ENCODE assay signal across 28 cellular contexts in genomic region chr19:42410371-42410770, GRCh38. TPM values are rescaled to one million over a fixed set of nuclear protein-coding genes. Genes with fewer than 3 reads are reported as not detected.
A peak's percentile ranks its signal among the peaks of the same experiment; 100 is the strongest.
DNase-seq lines count a peak whose midpoint lies in the region; FAIRE-seq and TF ChIP-seq lines count a peak whose summit lies in the region.
"Had no signal": no experiment of that assay in that cellular context is flagged by ENCODE, and none has a peak within 500 bp of the region (broad histone marks: within the 10 kb centered on the region; RNA-seq: fewer than 3 reads in every experiment).

No MANE protein-coding gene starts in this region.

- no peak overlapping the region for H3K18ac ChIP-seq in H1 (ENCODE audit: extremely low read depth, low read length)
- no peak overlapping the region for H3K18ac ChIP-seq in neuronal stem cell (ENCODE audit: low read length)

- 0 out of 2 replicates have a peak, but pooled peaks cover 2% of the 10 kb centered on the region for H3K23me2 ChIP-seq in H1 (ENCODE audit: low read depth, low read length)

- peaks cover 48% of the 10 kb centered on the region for H3K36me3 ChIP-seq in left ventricle myocardium inferior
- H3K36me3 ChIP-seq in H1 (ENCODE audit: control insufficient read depth in 2 of 4, insufficient read depth in 4 of 4, low read length in 3 of 4): no peaks in the 10 kb centered on the region; a peak in 3 of 8 replicates
- peaks cover 13 to 65% of the 10 kb centered on the region in 2 donors for H3K36me3 ChIP-seq in neuronal stem cell (replicated peaks in 1 of 2; ENCODE audit: control insufficient read depth in 2 of 2, insufficient read depth in 2 of 2, low read length in 2 of 2)
- H3K36me3 ChIP-seq: BE2C had no signal

- H3K4me1 ChIP-seq in left ventricle myocardium inferior (peaks cover 44% of the 10 kb centered on the region), H1 (replicated peaks in 1 of 4; ENCODE audit: control insufficient read depth in 3 of 4, insufficient read depth in 4 of 4, low read length in 3 of 4) (peaks cover 0 to 9% (median 1%) of the 10 kb centered on the region in 4 experiments; a peak in 2 of 7 replicates), neuronal stem cell (ENCODE audit: control insufficient read depth in 2 of 2, insufficient read depth in 1 of 2, low read depth in 1 of 2, low read length in 2 of 2) (peaks cover 0 to 6% of the 10 kb centered on the region in 2 donors)
- H3K4me1 ChIP-seq: SJSA1 had no signal

- H3K79me2 ChIP-seq in H1 (ENCODE audit: control insufficient read depth in 1 of 2, insufficient read depth in 2 of 2, low read length in 2 of 2): no peaks in the 10 kb centered on the region

- TF ChIP-seq RAD21 in H1 (IDR thresholded peaks at IDR 0.05 in 1 of 2, conservative IDR thresholded peaks at IDR 0.05 in 1 of 2; ENCODE audit: low read depth in 2 of 2, low read length in 2 of 2): no peak

- H3K23ac ChIP-seq in H1 (ENCODE audit: insufficient read length) (no peak overlapping the region), neuronal stem cell (ENCODE audit: low read depth, low read length, poor library complexity) (peak overlapping the region; percentile 43)

- H2BK20ac ChIP-seq in H1 (ENCODE audit: low read length): no peak overlapping the region

- H4K8ac ChIP-seq in H1 (ENCODE audit: extremely low read depth, insufficient read depth, low read length) (peak overlapping the region; percentile 28; the same call in 1 of the 2 replicates), neuronal stem cell (ENCODE audit: low read depth, low read length) (no peak overlapping the region)

- no peak for TF ChIP-seq EP300 in H1 (IDR thresholded peaks at IDR 0.05; ENCODE audit: borderline replicate concordance in 1 of 2, low read depth in 2 of 2, low read length in 2 of 2)

- H2AFZ ChIP-seq in H1 (ENCODE audit: low read length): no peak overlapping the region
- no peak overlapping the region for H2AFZ ChIP-seq in neuronal stem cell (ENCODE audit: low read length)

- H2BK5ac ChIP-seq in H1 (ENCODE audit: low read depth, low read length): no peak overlapping the region
- no peak overlapping the region for H2BK5ac ChIP-seq in neuronal stem cell (ENCODE audit: low read length)

- no peak overlapping the region for H3K4ac ChIP-seq in H1 (replicated peaks; ENCODE audit: insufficient read length, low read depth, low read length)
- H3K4ac ChIP-seq in neuronal stem cell (ENCODE audit: low read length): no peak overlapping the region

- H3K4me2 ChIP-seq in H1 (ENCODE audit: insufficient read depth in 1 of 2, low read depth in 2 of 2, low read length in 2 of 2) (no peak overlapping the region), neuronal stem cell (ENCODE audit: insufficient read depth, low read length, poor library complexity, severe bottlenecking) (no peak overlapping the region)
- H3K4me2 ChIP-seq: KMS-11 had no signal

- H3K27ac ChIP-seq in left ventricle myocardium inferior (replicated peaks) (peak overlapping the region; percentile 75), H1 (ENCODE audit: low read depth, low read length) (no peak overlapping the region), neuronal stem cell (replicated peaks; ENCODE audit: low read length) (no peak overlapping the region)
- H3K27ac ChIP-seq: KMS-11, SJSA1 had no signal

- FAIRE-seq in H1 (lab: Jason Lieb, UNC): no peak
- FAIRE-seq: GM12892 had no signal

- no peak overlapping the region for H2BK120ac ChIP-seq in H1 (replicated peaks; ENCODE audit: low read depth, low read length)
- H2BK120ac ChIP-seq in neuronal stem cell (ENCODE audit: low read depth, low read length): no peak overlapping the region

- no peak overlapping the region for H3K9ac ChIP-seq in H1 (replicated peaks in 1 of 4; ENCODE audit: extremely low read depth in 1 of 4, low read depth in 3 of 4, low read length in 3 of 4)
- no peak overlapping the region for H3K9ac ChIP-seq in neuronal stem cell (ENCODE audit: low read depth, low read length, poor library complexity)
- H3K9ac ChIP-seq: KMS-11 had no signal

- H3K14ac ChIP-seq in H1 (ENCODE audit: insufficient read length) (no peak overlapping the region), neuronal stem cell (ENCODE audit: low read length) (no peak overlapping the region)

- H3K79me1 ChIP-seq in H1 (ENCODE audit: low read depth, low read length): no peaks in the 10 kb centered on the region
- H3K79me1 ChIP-seq in neuronal stem cell (ENCODE audit: low read depth, low read length): peaks cover 10% of the 10 kb centered on the region

- no peak overlapping the region for H2BK15ac ChIP-seq in H1 (ENCODE audit: low read length)
- no peak overlapping the region for H2BK15ac ChIP-seq in neuronal stem cell (ENCODE audit: low read length)

- peaks cover 19 to 31% of the 10 kb centered on the region in 2 experiments for H4K20me1 ChIP-seq in H1 (replicated peaks in 1 of 2; ENCODE audit: control insufficient read depth in 1 of 2, insufficient read depth in 2 of 2, low read length in 2 of 2)

- H3K4me3 ChIP-seq in left ventricle myocardium inferior (no peak overlapping the region), H1 (ENCODE audit: extremely low read depth in 1 of 4, insufficient read depth in 2 of 4, low read depth in 3 of 4, low read length in 4 of 4) (no peak overlapping the region), neuronal stem cell (ENCODE audit: low read length in 2 of 2) (no peak overlapping the region)
- H3K4me3 ChIP-seq: SJSA1 had no signal

- H3K56ac ChIP-seq in H1 (replicated peaks; ENCODE audit: insufficient read length, low read depth, low read length): no peak overlapping the region

- H3K9me3 ChIP-seq in left ventricle myocardium inferior (replicated peaks) (no peaks in the 10 kb centered on the region), H1 (ENCODE audit: insufficient read depth in 2 of 2, low read depth in 1 of 2, low read length in 1 of 2) (no peaks in the 10 kb centered on the region), neuronal stem cell (replicated peaks in 1 of 2; ENCODE audit: control insufficient read depth in 2 of 2, insufficient read depth in 1 of 2, low read depth in 1 of 2, low read length in 2 of 2) (no peaks in the 10 kb centered on the region)
- H3K9me3 ChIP-seq: BE2C, SJSA1 had no signal

- H4K91ac ChIP-seq in H1 (replicated peaks; ENCODE audit: insufficient read length, low read length) (no peak overlapping the region), neuronal stem cell (ENCODE audit: low read depth, low read length, poor library complexity) (no peak overlapping the region)

- TF ChIP-seq CTCF in left ventricle myocardium inferior (IDR thresholded peaks at IDR 0.05; ENCODE audit: borderline replicate concordance) (no peak), H1 (IDR thresholded peaks at IDR 0.05; ENCODE audit: control extremely low read depth in 1 of 3, insufficient read depth in 1 of 3, low read depth in 1 of 3, low read length in 3 of 3) (no peak)

- H4K5ac ChIP-seq in H1 (ENCODE audit: insufficient read length, low read depth, low read length): no peak overlapping the region

- DNase-seq in left ventricle myocardium inferior: no peak
- no peak for DNase-seq in cardiac septum (ENCODE audit: low spot score)
- DNase-seq in H1 (ENCODE audit: low read depth in 1 of 2, low spot score in 2 of 2): no peak
- no peak for DNase-seq in neuronal stem cell (ENCODE audit: low spot score)
- no peak for DNase-seq in NCI-H1092 treated with DMSO at 0.1 percent for 48 hours (lab: John Stamatoyannopoulos, UW)
- DNase-seq in retina: no peak
- no peak for DNase-seq in cerebellum (ENCODE audit: low spot score)
- DNase-seq: 8988T; ACHN; BE2C; CD8-positive, alpha-beta memory T cell; DMS 273 treated with DMSO at 0.1 percent for 48 hours; DND-41; IMR-90; MM.1S; NCI-H1417 treated with DMSO at 0.1 percent for 48 hours; NCI-H1694 treated with DMSO at 0.1 percent for 48 hours; NCI-H2081; NCI-H2227 treated with DMSO at 0.1 percent for 48 hours; NCI-H510A; NCI-H69; Right ventricle myocardium superior; RPMI8226 had no signal

- H3K27me3 ChIP-seq in left ventricle myocardium inferior (ENCODE audit: low read depth) (no peaks in the 10 kb centered on the region), H1 (replicated peaks in 1 of 4; ENCODE audit: control insufficient read depth in 3 of 4, extremely low read depth in 1 of 4, insufficient read depth in 3 of 4, low read length in 3 of 4) (peaks cover 0 to 22% (median 15%) of the 10 kb centered on the region in 4 experiments; a peak in 5 of 7 replicates), neuronal stem cell (ENCODE audit: control insufficient read depth in 3 of 3, insufficient read depth in 3 of 3, low read depth in 1 of 3, low read length in 3 of 3) (no peaks in the 10 kb centered on the region)
- H3K27me3 ChIP-seq: BE2C, SJSA1 had no signal

- 97% methylated on average over 21 of the region's 30 CpGs; no CpG with 5 or more reads in 1 of the 2 experiments for WGBS in H1 (ENCODE audit: extremely low coverage in 1 of 2, insufficient coverage in 1 of 2, insufficient read length in 1 of 2, insufficient replicate concordance in 2 of 2, low coverage in 1 of 2, low lambda C conversion rate in 2 of 2, missing lambda C conversion rate in 1 of 2), 2 experiments
- no CpG with 5 or more reads among the region's 30 CpGs for WGBS in neuronal stem cell (ENCODE audit: extremely low coverage in 2 of 2, insufficient read length in 2 of 2, insufficient replicate concordance in 1 of 2), 2 donors

- intact Hi-C loops in left ventricle myocardium inferior (cut with micrococcal nuclease) (no loop called here), cardiac septum (cut with DNase I) (no loop called here)

- TF ChIP-seq POLR2A in H1 (IDR thresholded peaks at IDR 0.05; ENCODE audit: control extremely low read depth in 1 of 2, low read depth in 2 of 2, low read length in 2 of 2): no peak

- POLR2A ChIA-PET in H1 (lab: Charles Lee; ENCODE audit: partially characterized antibody): interaction anchor here (1.2 to 1.6 kb wide), 3 partner anchors 13 to 32 kb away, joined by 3 to 4 read pairs (median 3); no protein-coding TSS in a partner anchor

- H2AK5ac ChIP-seq in H1 (ENCODE audit: low read depth, low read length) (no peak overlapping the region), neuronal stem cell (ENCODE audit: low read depth, low read length) (no peak overlapping the region)

- CTCF ChIA-PET in H1 (lab: Charles Lee; ENCODE audit: partially characterized antibody): interaction anchor here (0.9 to 6.6 kb wide), 3 partner anchors 10 to 16 kb away, joined by 3 to 38 read pairs (median 3); no protein-coding TSS in a partner anchor

- no peak overlapping the region for H2BK12ac ChIP-seq in H1 (ENCODE audit: low read depth, low read length)
- peak overlapping the region; percentile 41 for H2BK12ac ChIP-seq in neuronal stem cell (ENCODE audit: low read length)

RNA-seq across cellular contexts. Expression of gene LIPE, which starts 16.8 kb away (rescaled TPM):
- total RNA-seq in left ventricle myocardium inferior (55.8 TPM), cardiac septum (54.9 TPM), cerebellum (13.0 TPM)
- 12.5 and 15.9 TPM in 2 replicates for total RNA-seq in H1 (2021; fragmentation: NEBNext Ultra II Directional; extraction: Animal tissue kit (Norgen Biotek cat#: 25700))
- 8.7 and 17.0 TPM in 2 replicates for polyA plus RNA-seq in H1 (2011; rRNA removed)
- polyA plus RNA-seq in H1 (2011; cell fraction: cytosol; rRNA removed): 10.3 TPM
- 15.3 TPM for polyA plus RNA-seq in H1 (2011; cell fraction: nucleus; rRNA removed)
- 5.6 to 13.0 TPM (median 9.4 TPM) in 4 replicates for polyA plus RNA-seq in H1 (2012, experiment 1 of 2)
- polyA plus RNA-seq in H1 (2012, experiment 2 of 2): 5.2 TPM
- polyA plus RNA-seq in H1 (2013, experiment 1 of 2): 6.4 TPM
- polyA plus RNA-seq in H1 (2013, experiment 2 of 2): 5.8 TPM
- polyA minus RNA-seq in H1 (2011; rRNA and poly(A)+ RNA removed): 3.5 and 7.4 TPM in 2 replicates
- 10.0 TPM for polyA minus RNA-seq in H1 (2011; cell fraction: cytosol; rRNA and poly(A)+ RNA removed)
- 18.8 TPM for polyA minus RNA-seq in H1 (2011; cell fraction: nucleus; rRNA and poly(A)+ RNA removed)
- 10.6 TPM for polyA plus RNA-seq in neuronal stem cell (2013, experiment 1 of 2)
- polyA plus RNA-seq in neuronal stem cell (2013, experiment 2 of 2): 10.0 TPM
- polyA plus RNA-seq: CD14-positive monocyte had no signal

RNA-seq across cellular contexts. Expression of gene CNFN, which starts 20.3 kb away (rescaled TPM):
- total RNA-seq in left ventricle myocardium inferior (0.49 TPM), cardiac septum (0.67 TPM), cerebellum (not detected)
- 8.9 and 12.6 TPM in 2 replicates for total RNA-seq in H1 (2021; fragmentation: NEBNext Ultra II Directional; extraction: Animal tissue kit (Norgen Biotek cat#: 25700))
- polyA plus RNA-seq in H1 (2011; rRNA removed): 31.5 and 54.3 TPM in 2 replicates
- 22.7 TPM for polyA plus RNA-seq in H1 (2011; cell fraction: cytosol; rRNA removed)
- 26.0 TPM for polyA plus RNA-seq in H1 (2011; cell fraction: nucleus; rRNA removed)
- polyA plus RNA-seq in H1 (2012, experiment 1 of 2): 9.3 to 41.6 TPM (median 27.4 TPM) in 4 replicates
- 6.6 TPM for polyA plus RNA-seq in H1 (2012, experiment 2 of 2)
- polyA plus RNA-seq in H1 (2013, experiment 1 of 2): 39.2 TPM
- polyA plus RNA-seq in H1 (2013, experiment 2 of 2): 41.9 TPM
- polyA minus RNA-seq in H1 (2011; rRNA and poly(A)+ RNA removed): 3.0 TPM in 2 replicates
- polyA minus RNA-seq in H1 (2011; cell fraction: cytosol; rRNA and poly(A)+ RNA removed): 7.1 TPM
- polyA minus RNA-seq in H1 (2011; cell fraction: nucleus; rRNA and poly(A)+ RNA removed): 4.8 TPM
- polyA plus RNA-seq in neuronal stem cell (2013, experiment 1 of 2): 41.6 TPM
- polyA plus RNA-seq in neuronal stem cell (2013, experiment 2 of 2): 43.2 TPM
- total RNA-seq: CD8-positive, alpha-beta memory T cell; IMR-90; SJSA1 had no signal
- polyA plus RNA-seq: CD8-positive, alpha-beta memory T cell had no signal

RNA-seq across cellular contexts. Expression of gene CXCL17, which starts 32.4 kb away (rescaled TPM):
- total RNA-seq in left ventricle myocardium inferior (not detected), cardiac septum (not detected), cerebellum (not detected)
- total RNA-seq in H1 (2021; fragmentation: NEBNext Ultra II Directional; extraction: Animal tissue kit (Norgen Biotek cat#: 25700)): not detected in 2 replicates
- 0.11 TPM in 1 of 2 replicates, not detected in the other for polyA plus RNA-seq in H1 (2011; rRNA removed)
- 0.09 TPM for polyA plus RNA-seq in H1 (2011; cell fraction: cytosol; rRNA removed)
- polyA plus RNA-seq in H1 (2011; cell fraction: nucleus; rRNA removed): not detected
- polyA plus RNA-seq in H1 (2012, experiment 1 of 2): not detected in 4 replicates
- not detected for polyA plus RNA-seq in H1 (2012, experiment 2 of 2)
- not detected for polyA plus RNA-seq in H1 (2013, experiment 1 of 2)
- 0.06 TPM for polyA plus RNA-seq in H1 (2013, experiment 2 of 2)
- polyA minus RNA-seq in H1 (2011; rRNA and poly(A)+ RNA removed): not detected in 2 replicates
- polyA minus RNA-seq in H1 (2011; cell fraction: cytosol; rRNA and poly(A)+ RNA removed): not detected
- polyA minus RNA-seq in H1 (2011; cell fraction: nucleus; rRNA and poly(A)+ RNA removed): not detected
- not detected for polyA plus RNA-seq in neuronal stem cell (2013, experiment 1 of 2)
- polyA plus RNA-seq in neuronal stem cell (2013, experiment 2 of 2): not detected
- total RNA-seq: CD8-positive, alpha-beta memory T cell; H7; IMR-90; Right ventricle myocardium superior; SJSA1 had no signal
- polyA plus RNA-seq: CD14-positive monocyte; CD8-positive, alpha-beta memory T cell; IMR-90 had no signal
